In the genomic region with DNA sequence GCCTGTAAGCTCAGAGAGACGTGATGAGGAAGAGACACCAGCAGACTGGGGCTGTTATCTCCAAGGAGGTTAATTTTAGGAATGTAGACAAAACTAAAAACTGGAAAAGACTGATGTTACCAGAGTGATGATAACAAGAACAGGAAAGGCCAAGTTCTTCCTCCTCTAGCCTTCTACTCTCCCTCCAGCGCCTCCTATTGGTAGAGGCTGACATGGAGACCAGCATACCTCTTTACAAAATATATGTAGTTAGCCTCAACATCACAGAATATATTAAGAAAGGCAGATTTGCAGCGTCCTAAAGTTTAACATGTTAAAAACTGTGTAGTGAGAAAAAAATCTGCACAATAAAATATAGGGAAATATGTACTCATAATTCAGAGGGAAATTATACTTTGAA, we compare ENCODE assay signal across 8 cellular contexts.
DNase-seq lines count a peak whose midpoint lies in the region; ATAC-seq and TF ChIP-seq lines count a peak whose summit lies in the region.

No MANE protein-coding gene starts in this region.

- POLR2A ChIA-PET in naive thymus-derived CD4-positive, alpha-beta T cell (lab: Charles Lee): no interaction called here

- intact Hi-C loops in naive thymus-derived CD4-positive, alpha-beta T cell (cut with micrococcal nuclease): loop anchor here in 1 of 2 donors (1.0 kb wide), 1 partner anchor 106 kb away; no protein-coding TSS in a partner anchor

- H3K27ac Mint-ChIP-seq in naive thymus-derived CD4-positive, alpha-beta T cell: no peak overlapping the region
- no peak overlapping the region for H3K27ac Mint-ChIP-seq in T-helper 2 cell treated with Interferon-gamma antibody and Interleukin-4, amounts not matched to agents 5 μg/mL and 100 μg/mL, for 36 hours

- H3K9me3 Mint-ChIP-seq in naive thymus-derived CD4-positive, alpha-beta T cell: no peaks in the 10 kb centered on the region
- H3K9me3 Mint-ChIP-seq in T-helper 2 cell treated with Interferon-gamma antibody and Interleukin-4, amounts not matched to agents 5 μg/mL and 100 μg/mL, for 36 hours: no peaks in the 10 kb centered on the region

- no peaks in the 10 kb centered on the region for H3K27me3 ChIP-seq in naive thymus-derived CD4-positive, alpha-beta T cell (ENCODE audit: control insufficient read depth in 2 of 2, insufficient read depth in 2 of 2, low read length in 2 of 2)

- H3K4me1 ChIP-seq in naive thymus-derived CD4-positive, alpha-beta T cell (ENCODE audit: control insufficient read depth in 2 of 2, insufficient read depth in 2 of 2, low read length in 2 of 2): no peaks in the 10 kb centered on the region

- CTCF ChIA-PET in naive thymus-derived CD4-positive, alpha-beta T cell (lab: Charles Lee): no interaction called here

- no peaks in the 10 kb centered on the region for H3K36me3 ChIP-seq in naive thymus-derived CD4-positive, alpha-beta T cell (ENCODE audit: control insufficient read depth in 2 of 3, insufficient read depth in 3 of 3, low read length in 3 of 3)

- H3K9me3 ChIP-seq in naive thymus-derived CD4-positive, alpha-beta T cell (ENCODE audit: control insufficient read depth in 2 of 3, low read length in 3 of 3): no peaks in the 10 kb centered on the region

- H3K4me1 Mint-ChIP-seq in naive thymus-derived CD4-positive, alpha-beta T cell: no peaks in the 10 kb centered on the region
- H3K4me1 Mint-ChIP-seq in T-helper 2 cell treated with Interferon-gamma antibody and Interleukin-4, amounts not matched to agents 5 μg/mL and 100 μg/mL, for 36 hours (ENCODE audit: low read depth): no peaks in the 10 kb centered on the region

- H3K27me3 Mint-ChIP-seq in naive thymus-derived CD4-positive, alpha-beta T cell: peaks cover 0 to 2% (median 0%) of the 10 kb centered on the region in 5 donors
- no peaks in the 10 kb centered on the region for H3K27me3 Mint-ChIP-seq in T-helper 2 cell treated with Interferon-gamma antibody and Interleukin-4, amounts not matched to agents 5 μg/mL and 100 μg/mL, for 36 hours (ENCODE audit: low read depth)

- ATAC-seq in naive thymus-derived CD4-positive, alpha-beta T cell: no peak

- H3K4me3 Mint-ChIP-seq in naive thymus-derived CD4-positive, alpha-beta T cell: no peak overlapping the region
- H3K4me3 Mint-ChIP-seq in T-helper 2 cell treated with Interferon-gamma antibody and Interleukin-4, amounts not matched to agents 5 μg/mL and 100 μg/mL, for 36 hours: no peak overlapping the region

- TF ChIP-seq CTCF in AG09319 (IDR thresholded peaks at IDR 0.05; ENCODE audit: low read depth, low read length) (peak; percentile 20), GM12872 (IDR thresholded peaks at IDR 0.05; ENCODE audit: insufficient read depth, low read depth, low read length) (peak; percentile 75), fibroblast of the aortic adventitia (IDR thresholded peaks at IDR 0.05; ENCODE audit: insufficient read depth, low read length) (peak; percentile 32)

- DNase-seq in AG09319 (ENCODE audit: extremely low read depth, low read depth) (no peak), MV-4-11 (lab: John Stamatoyannopoulos, UW) (peak; percentile 14), fibroblast of the aortic adventitia (ENCODE audit: low read depth) (no peak), amniotic stem cell (lab: John Stamatoyannopoulos, UW) (no peak), T-helper 9 cell (no peak)
- no peak for DNase-seq in naive thymus-derived CD4-positive, alpha-beta T cell
- DNase-seq in T-helper 2 cell treated with Interferon-gamma antibody and Interleukin-4, amounts not matched to agents 5 μg/mL and 100 μg/mL, for 36 hours (ENCODE audit: low spot score): no peak

- no peak overlapping the region for H3K27ac ChIP-seq in naive thymus-derived CD4-positive, alpha-beta T cell (ENCODE audit: low read depth, low read length)

- no peak overlapping the region for H3K4me3 ChIP-seq in fibroblast of the aortic adventitia (ENCODE audit: low read depth, low read length)
- H3K4me3 ChIP-seq in naive thymus-derived CD4-positive, alpha-beta T cell (ENCODE audit: low read length): no peak overlapping the region

- no peaks in the 10 kb centered on the region for H3K36me3 Mint-ChIP-seq in naive thymus-derived CD4-positive, alpha-beta T cell
- H3K36me3 Mint-ChIP-seq in T-helper 2 cell treated with Interferon-gamma antibody and Interleukin-4, amounts not matched to agents 5 μg/mL and 100 μg/mL, for 36 hours (ENCODE audit: low read depth): no peaks in the 10 kb centered on the region

Comparison
In these comparisons a context has a peak if more than half of its experiments do, and no peak if none do; other contexts are left out.
1. CTCF ChIP-seq: peak in every context shown above with its lines; median percentile 75 in GM12872; 32 in fibroblast of the aortic adventitia; 20 in AG09319.